ENCODE assay signal across 19 cellular contexts in the genomic region with DNA sequence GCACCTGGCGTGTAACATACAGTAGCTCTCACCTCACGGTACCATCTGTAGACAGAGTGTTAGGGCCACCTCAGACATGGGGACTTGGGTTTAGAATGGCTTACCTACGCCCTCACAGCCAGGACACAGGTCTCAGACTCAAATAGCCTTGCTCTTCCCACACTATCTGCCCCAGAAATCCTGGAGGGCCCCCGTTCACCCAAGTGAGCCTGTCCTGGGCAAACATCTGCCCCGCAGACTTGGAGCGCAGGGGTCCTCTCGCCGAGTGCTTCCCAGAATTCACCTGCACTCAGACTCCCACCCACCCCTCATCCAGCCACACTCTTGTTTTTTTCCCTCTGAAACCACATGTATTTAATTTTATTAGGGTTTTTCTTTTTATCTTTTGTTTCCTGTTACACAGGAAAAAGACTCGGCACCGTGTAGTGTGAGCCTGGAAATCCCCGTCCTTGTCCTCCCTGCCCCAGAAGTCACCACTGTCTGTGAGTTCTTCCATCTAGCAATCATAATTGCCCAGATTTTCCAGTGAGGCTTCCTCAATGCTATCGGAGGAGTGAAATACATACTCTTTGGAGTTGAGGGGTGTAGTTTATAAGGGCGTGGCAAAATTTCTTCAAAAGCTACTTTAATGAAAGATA. TPM values are rescaled to one million over a fixed set of nuclear protein-coding genes. Genes with fewer than 3 reads are reported as not detected.
DNase-seq lines count a peak whose midpoint lies in the region; ATAC-seq, FAIRE-seq and TF ChIP-seq lines count a peak whose summit lies in the region.
"Had no signal": no experiment of that assay in that cellular context is flagged by ENCODE, and none has a peak within 500 bp of the region (broad histone marks: within the 10 kb centered on the region; RNA-seq: fewer than 3 reads in every experiment).

No MANE protein-coding gene starts in this region.

- no peak for FAIRE-seq in GM12878 (lab: Jason Lieb, UNC)
- FAIRE-seq: GM12892, pancreas had no signal

- no peak; the same call in 1 of the 2 replicates for TF ChIP-seq POLR2A in GM12878 (IDR thresholded peaks at IDR 0.05; ENCODE audit: low read depth, low read length)
- no peak for TF ChIP-seq POLR2A in spleen (IDR thresholded peaks at IDR 0.05)

- no peaks in the 10 kb centered on the region for H3K79me2 ChIP-seq in GM12878 (ENCODE audit: control insufficient read depth, insufficient read depth, low read length)

- in situ Hi-C loops in GM12878 (cut with MboI) = no loop called here

- peak; percentile 32 for DNase-seq in stimulated activated CD4-positive, alpha-beta T cell treated with anti-CD3 and anti-CD28 coated beads, Interleukin-15, amount 100 ng/mL, for 24 hours
- DNase-seq in stimulated activated CD4-positive, alpha-beta T cell treated with anti-CD3 and anti-CD28 coated beads, Interleukin-1b, Interleukin-23, amount 100 ng/mL, for 48 hours = no peak
- DNase-seq in T-helper 17 cell (peak in 2 of 3 donors; percentile 18 to 36), GM12878 (ENCODE audit: low read depth, low spot score) (no peak), spleen (peak; percentile 29), foreskin melanocyte (no peak), RKO (ENCODE audit: low spot score) (no peak)
- DNase-seq: activated gamma-delta T cell treated with Interleukin-2 at 50 U/mL for 16 hours, body of pancreas, cortex of kidney, DMS 273 treated with DMSO at 0.1 percent for 48 hours, GDM1, GM23248, NCI-H345, pancreas, transverse colon had no signal

- POLR2A ChIA-PET in GM12878 (lab: Charles Lee) = no interaction called here

- H4K20me1 ChIP-seq in GM12878 (ENCODE audit: control insufficient read depth, insufficient read depth) = no peaks in the 10 kb centered on the region

- H3K9ac ChIP-seq in GM12878 (ENCODE audit: control insufficient read depth, insufficient read depth, low read length) = no peak overlapping the region
- H3K9ac ChIP-seq: GM23248 had no signal

- H3K36me3 Mint-ChIP-seq in T-helper 17 cell (ENCODE audit: low read depth) = peaks cover 5% of the 10 kb centered on the region

- peak overlapping the region; percentile 52 for H3K4me3 Mint-ChIP-seq in T-helper 17 cell

- H3K27me3 Mint-ChIP-seq in T-helper 17 cell = no peaks in the 10 kb centered on the region

- SMC1A ChIA-PET in GM12878 (lab: Charles Lee; ENCODE audit: uncharacterized antibody, unreplicated experiment) = interaction anchor here (1.0 to 5.7 kb wide), 5 partner anchors 10 to 239 kb away, joined by 3 to 50 read pairs (median 6); a partner anchor contains a TSS

- RAD21 ChIA-PET in GM12878 (lab: Charles Lee; ENCODE audit: unreplicated experiment) = interaction anchor here (2.2 to 5.7 kb wide), 2 partner anchors 167 to 229 kb away, joined by 9 to 21 read pairs; no protein-coding TSS in a partner anchor

- ATAC-seq in T-helper 17 cell (peak; percentile 87), GM12878 (peak; percentile 50; the same call in 2 of the 3 replicates), GM21786 (IDR thresholded peaks at IDR 0.05; ENCODE audit: unreplicated experiment) (no peak)
- ATAC-seq: body of pancreas, left lobe of liver, pancreas had no signal

- H3K27ac ChIP-seq in GM12878 (ENCODE audit: control insufficient read depth, insufficient read depth) (peak overlapping the region; percentile 46), spleen (peak overlapping the region; percentile 39 to 80 (median 74))
- H3K27ac ChIP-seq: body of pancreas, GM23248, pancreas, transverse colon had no signal

- H3K36me3 ChIP-seq in GM12878 (ENCODE audit: control insufficient read depth in 2 of 2, insufficient read depth in 2 of 2, low read length in 1 of 2) (peaks cover 9 to 14% of the 10 kb centered on the region in 2 experiments; a peak in 3 of 4 replicates), spleen (peaks cover 0 to 62% (median 36%) of the 10 kb centered on the region in 6 donors)

- 60% methylated on average over 13 of the region's 13 CpGs for WGBS in GM12878 (ENCODE audit: insufficient coverage, insufficient replicate concordance, low lambda C conversion rate, missing lambda C conversion rate)
- WGBS in spleen, 5 donors = 62 to 70% (median 68%) methylated on average over 13 of the region's 13 CpGs

- no peak for TF ChIP-seq EP300 in GM12878 (IDR thresholded peaks at IDR 0.05; ENCODE audit: borderline replicate concordance in 1 of 2, control insufficient read depth in 1 of 2, low read depth in 2 of 2, low read length in 2 of 2)

- intact Hi-C loops in GM12878 (cut with micrococcal nuclease; ENCODE audit: unreplicated experiment) = no loop called here
- intact Hi-C loops in spleen (cut with DNase I; ENCODE audit: low total_unique reads) = loop anchor here (5.0 kb wide), 1 partner anchor 166 kb away; no protein-coding TSS in a partner anchor

- H3K9me3 ChIP-seq in T-helper 17 cell (ENCODE audit: control insufficient read depth, low read length, poor library complexity, severe bottlenecking) (no peaks in the 10 kb centered on the region), GM12878 (replicated peaks; ENCODE audit: control insufficient read depth, insufficient read depth, low read length) (no peaks in the 10 kb centered on the region), spleen (no peaks in the 10 kb centered on the region)
- H3K9me3 ChIP-seq: body of pancreas, pancreas, transverse colon had no signal

- no peak overlapping the region for H3K4me2 ChIP-seq in GM12878 (ENCODE audit: control insufficient read depth, insufficient read depth)

- no peaks in the 10 kb centered on the region for H3K27me3 ChIP-seq in GM12878 (replicated peaks in 1 of 2; ENCODE audit: control insufficient read depth in 2 of 2, insufficient read depth in 2 of 2, low read length in 1 of 2)
- H3K27me3 ChIP-seq in spleen (replicated peaks in 1 of 7) = no peaks in the 10 kb centered on the region
- H3K27me3 ChIP-seq: body of pancreas, pancreas, transverse colon had no signal

- TF ChIP-seq RAD21 in GM12878 (IDR thresholded peaks at IDR 0.05; ENCODE audit: insufficient read depth, low read depth, low read length) = no peak

- peak overlapping the region; percentile 95 for H3K27ac Mint-ChIP-seq in T-helper 17 cell

- H3K4me3 ChIP-seq in GM12878 (no peak overlapping the region), spleen (no peak overlapping the region)
- H3K4me3 ChIP-seq: body of pancreas, GM23248, pancreas, transverse colon had no signal

- BruUV-seq in GM12878 (replicated peaks; lab: Mats Ljungman, UMichigan) = no TSS peak

- H3K4me1 Mint-ChIP-seq in T-helper 17 cell = peaks cover 28% of the 10 kb centered on the region

- TF ChIP-seq CTCF in GM12878 (IDR thresholded peaks at IDR 0.05 in 2 of 3, conservative IDR thresholded peaks at IDR 0.05 in 1 of 3; ENCODE audit: control insufficient read depth in 2 of 3, extremely low read depth in 1 of 3, insufficient read depth in 1 of 3, low read depth in 3 of 3, low read length in 3 of 3) (no peak), spleen (IDR thresholded peaks at IDR 0.05 in 8 of 11, conservative IDR thresholded peaks at IDR 0.05 in 3 of 11) (no peak)

- H3K4me1 ChIP-seq in GM12878 (ENCODE audit: control insufficient read depth, insufficient read depth, low read length) = peaks cover 4% of the 10 kb centered on the region; the same call in 1 of the 2 replicates
- peaks cover 6 to 51% (median 30%) of the 10 kb centered on the region in 6 donors for H3K4me1 ChIP-seq in spleen
- H3K4me1 ChIP-seq: body of pancreas, pancreas had no signal

- H2AFZ ChIP-seq in GM12878 (ENCODE audit: control insufficient read depth, low read depth, low read length) = no peak overlapping the region
- H2AFZ ChIP-seq: GM23248 had no signal

- CTCF ChIA-PET in GM12878 (lab: Yijun Ruan, JAX) = interaction anchor here (0.6 to 5.7 kb wide), 6 partner anchors 19 to 229 kb away, joined by 3 to 93 read pairs (median 14); no protein-coding TSS in a partner anchor

RNA-seq across cellular contexts. Expression of a gene that starts 17.1 kb away (rescaled TPM):
- total RNA-seq in T-helper 17 cell (10 to 100 TPM; 11.7 to 13.7 TPM), GM12878 (2014; rRNA removed) (0.16 and 1.1 TPM in 2 replicates), GM12878 (2014; rRNA removed; fragmentation: Illumina TruSeq; extraction: Trizol) (0.27 TPM in 1 of 2 replicates, not detected in the other), GM12878 (2021) (0.44 and 0.69 TPM in 2 replicates), spleen (10 to 100 TPM; 13.0 to 34.0 (median 26.0) TPM)
- not detected in 2 replicates for total RNA-seq in GM12878 (2013; cell fraction: nucleolus; rRNA removed)
- polyA plus RNA-seq in GM12878 (2011; ENCODE audit: low read depth) = 0.45 TPM
- polyA plus RNA-seq in GM12878 (2011; rRNA removed) (not detected in 2 replicates), GM12878 (2014; fragmentation: Illumina TruSeq; extraction: Trizol) (not detected in 2 replicates), GM12878 (2014; fragmentation: Nextera tagmentation; extraction: Ambion mirVana) (not detected), GM12878 (2014; rRNA removed) (0.35 and 0.60 TPM in 2 replicates), GM12878 (2016; fragmentation: Nextera tagmentation; extraction: Ambion mirVana) (1 to 10 TPM in 1 of 2 experiments, under 1 TPM in 1; 0.33 to 1.2 TPM), spleen (10 to 100 TPM; 47.3 to 56.7 (median 54.2) TPM)
- 0.07 and 0.15 TPM in 2 replicates for polyA plus RNA-seq in GM12878 (2011; cell fraction: cytosol; rRNA removed)
- 0.36 and 0.45 TPM in 2 replicates for polyA plus RNA-seq in GM12878 (2011; cell fraction: nucleus; rRNA removed)
- polyA plus RNA-seq in GM12878 (2012) = 1.5 and 2.5 TPM in 2 replicates
- polyA minus RNA-seq in GM12878 (2011; rRNA and poly(A)+ RNA removed) = not detected in 2 replicates
- polyA minus RNA-seq in GM12878 (2011; cell fraction: cytosol; rRNA and poly(A)+ RNA removed) = not detected in 2 replicates
- polyA minus RNA-seq in GM12878 (2011; cell fraction: nucleus; rRNA and poly(A)+ RNA removed) = not detected in 2 replicates

RNA-seq across cellular contexts. Expression of a gene that starts 25.2 kb away (rescaled TPM):
- total RNA-seq in T-helper 17 cell (10 to 100 TPM; 52.8 to 62.0 TPM), GM12878 (2014; rRNA removed) (114 and 129 TPM in 2 replicates), GM12878 (2014; rRNA removed; fragmentation: Illumina TruSeq; extraction: Trizol) (132 and 149 TPM in 2 replicates), GM12878 (2021) (87.9 and 92.5 TPM in 2 replicates), spleen (100 to 1,000 TPM in 3 of 7 donors, 10 to 100 TPM in 4; 72.0 to 209 (median 91.9) TPM)
- 25.4 and 25.5 TPM in 2 replicates for total RNA-seq in GM12878 (2013; cell fraction: nucleolus; rRNA removed)
- polyA plus RNA-seq in GM12878 (2011; ENCODE audit: low read depth) = 405 TPM
- polyA plus RNA-seq in GM12878 (2011; rRNA removed) (81.4 and 135 TPM in 2 replicates), GM12878 (2014; fragmentation: Illumina TruSeq; extraction: Trizol) (250 and 313 TPM in 2 replicates), GM12878 (2014; fragmentation: Nextera tagmentation; extraction: Ambion mirVana) (100 to 1,000 TPM; 185 to 189 TPM), GM12878 (2014; rRNA removed) (97.9 and 123 TPM in 2 replicates), GM12878 (2016; fragmentation: Nextera tagmentation; extraction: Ambion mirVana) (100 to 1,000 TPM; 171 to 194 TPM), spleen (100 to 1,000 TPM; 151 to 190 (median 166) TPM)
- polyA plus RNA-seq in GM12878 (2011; cell fraction: cytosol; rRNA removed) = 130 and 201 TPM in 2 replicates
- 70.6 and 108 TPM in 2 replicates for polyA plus RNA-seq in GM12878 (2011; cell fraction: nucleus; rRNA removed)
- 190 and 213 TPM in 2 replicates for polyA plus RNA-seq in GM12878 (2012)
- polyA minus RNA-seq in GM12878 (2011; rRNA and poly(A)+ RNA removed) = 88.9 and 125 TPM in 2 replicates
- 30.5 and 33.1 TPM in 2 replicates for polyA minus RNA-seq in GM12878 (2011; cell fraction: cytosol; rRNA and poly(A)+ RNA removed)
- 20.2 and 32.2 TPM in 2 replicates for polyA minus RNA-seq in GM12878 (2011; cell fraction: nucleus; rRNA and poly(A)+ RNA removed)

Comparison
In these comparisons a context has a peak if more than half of its experiments do, and no peak if none do; other contexts are left out.
1. DNase-seq: peak in stimulated activated CD4-positive, alpha-beta T cell treated with anti-CD3 and anti-CD28 coated beads, Interleukin-15, amount 100 ng/mL, for 24 hours (single experiment), T-helper 17 cell (2 of 3) and spleen (single experiment); none in stimulated activated CD4-positive, alpha-beta T cell treated with anti-CD3 and anti-CD28 coated beads, Interleukin-1b, Interleukin-23, amount 100 ng/mL, for 48 hours (single experiment), GM12878 (single experiment), foreskin melanocyte (single experiment) and RKO (single experiment).
2. RNA of a gene that starts 17.1 kb away (total RNA-seq): 13.0 to 34.0 TPM in spleen and 11.7 to 13.7 TPM in T-helper 17 cell; 0.16 to 1.1 TPM in GM12878; every median in the first group is over 4 times any median in the second.